Comparison of ENCODE assay signal across 1 cellular context in the genomic region with DNA sequence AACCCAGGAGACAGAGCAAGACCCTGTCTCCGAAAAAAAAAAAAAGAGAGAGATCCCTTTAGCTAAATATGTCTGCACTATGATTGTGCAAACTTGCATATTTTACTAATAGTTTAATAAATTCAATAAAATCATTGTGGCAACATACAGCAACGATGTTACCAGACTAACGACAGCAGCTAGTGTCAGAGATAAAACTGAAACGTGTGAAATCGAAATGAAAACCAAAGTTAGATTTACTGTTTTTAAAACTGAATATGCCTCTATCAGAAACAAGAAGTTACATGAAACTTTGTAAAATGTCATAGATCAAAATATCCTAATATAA.
TF ChIP-seq lines count a peak whose summit lies in the region.

No MANE protein-coding gene starts in this region.

TF ChIP-seq in K562, 482 proteins besides CTCF, POLR2A, EP300 and RAD21 (continued from another document):
- TF ChIP-seq ZNF316 (IDR thresholded peaks at IDR 0.05) = peak; percentile 77
